ENCODE assay signal across 26 cellular contexts in the genomic region with DNA sequence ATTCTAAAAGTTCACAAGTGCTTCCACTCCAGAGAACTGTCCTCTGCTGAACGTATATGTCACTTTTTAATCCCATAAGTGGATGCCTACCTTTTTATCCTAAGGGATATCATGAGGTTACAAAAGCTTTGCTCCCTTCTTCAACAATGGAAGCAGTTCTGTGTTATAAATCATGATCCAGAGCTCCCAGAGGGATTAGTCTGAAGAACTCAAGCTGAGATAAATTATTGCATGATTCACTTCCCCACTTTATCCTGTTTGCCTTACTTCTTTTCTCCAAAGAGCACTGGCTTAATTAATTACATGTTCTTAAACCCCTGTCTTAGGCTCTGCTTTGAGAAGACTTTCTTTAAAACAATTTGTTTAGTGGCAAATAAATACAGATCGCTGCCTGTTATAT.
"Had no signal": no experiment of that assay in that cellular context is flagged by ENCODE, and none has a peak within 500 bp of the region (broad histone marks: within the 10 kb centered on the region; RNA-seq: fewer than 3 reads in every experiment).

No MANE protein-coding gene starts in this region.

- H3K4me1 ChIP-seq: esophagus squamous epithelium, left ventricle myocardium inferior, uterus had no signal

- H3K4me3 ChIP-seq: esophagus squamous epithelium, left ventricle myocardium inferior, lung, mucosa of descending colon, ovary, uterus had no signal

- H3K9me3 ChIP-seq: esophagus squamous epithelium, left ventricle myocardium inferior, ovary, uterus had no signal

- H3K27ac ChIP-seq: epithelial cell of prostate, esophagus squamous epithelium, left ventricle myocardium inferior, ovary, uterus had no signal

- DNase-seq: activated CD4-positive, alpha-beta T cell treated with anti-CD3 and anti-CD28 coated beads for 1 hour; activated CD4-positive, alpha-beta T cell treated with anti-CD3 and anti-CD28 coated beads, Interleukin-2, amount 10 ng/mL, durations not matched to agents 7 days and 5 days; activated CD8-positive, alpha-beta T cell treated with anti-CD3 and anti-CD28 coated beads for 36 hours; activated gamma-delta T cell treated with Interleukin-2 at 50 U/mL for 16 hours; activated naive CD4-positive, alpha-beta T cell treated with anti-CD3 and anti-CD28 coated beads, Interleukin-2, amount 50 U/mL, for 16 hours; activated T-cell treated with anti-CD3 and anti-CD28 coated beads, Interleukin-2, amount 50 U/mL, for 4 hours; amygdala; dermis blood vessel endothelial cell; effector CD4-positive, alpha-beta T cell; esophagus squamous epithelium; left ventricle myocardium inferior; mucosa of descending colon; ovary; small intestine; stimulated activated CD4-positive, alpha-beta T cell treated with anti-CD3 and anti-CD28 coated beads, Interleukin-1b, Interleukin-23, amount 100 ng/mL, for 48 hours; stimulated activated CD4-positive, alpha-beta T cell treated with anti-CD3 and anti-CD28 coated beads, Interleukin-4, amount 100 ng/mL, for 4 hours; stimulated activated CD8-positive, alpha-beta memory T cell treated with anti-CD3 and anti-CD28 coated beads, Interleukin-4, amount 100 ng/mL, for 48 hours; stimulated activated naive CD8-positive, alpha-beta T cell treated with anti-CD3 and anti-CD28 coated beads, Interleukin-15, amount 100 ng/mL, for 72 hours; substantia nigra; uterus had no signal

- H3K27me3 ChIP-seq: esophagus squamous epithelium, ovary, uterus had no signal

- H3K36me3 ChIP-seq: esophagus squamous epithelium, left ventricle myocardium inferior, ovary, uterus had no signal

- ATAC-seq: activated CD8-positive, alpha-beta T cell treated with anti-CD3 and anti-CD28 coated beads for 36 hours; activated T-cell treated with anti-CD3 and anti-CD28 coated beads, Interleukin-2, amount 50 U/mL, for 4 hours; activated T-helper 17 cell treated with anti-CD3 and anti-CD28 coated beads, Interleukin-2, amount 50 U/mL, for 72 hours; mucosa of descending colon; sciatic nerve; stimulated activated memory B cell treated with anti-CD40 and anti-IgM and Interleukin-4, amounts not matched to agents 10 μg/mL and 1 μg/mL and 100 μg/mL, for 72 hours; stimulated activated naive CD8-positive, alpha-beta T cell treated with anti-CD3 and anti-CD28 coated beads, Interleukin-15, amount 100 ng/mL, for 72 hours; WTC11 had no signal
